28 cellular contexts compared by ENCODE assay signal in genomic region chr2:231204146-231204545, GRCh38.
"Had no signal": no experiment of that assay in that cellular context is flagged by ENCODE, and none has a peak within 500 bp of the region (broad histone marks: within the 10 kb centered on the region; RNA-seq: fewer than 3 reads in every experiment).

No MANE protein-coding gene starts in this region.

- H3K9me3 ChIP-seq: ascending aorta, SJSA1, SK-N-SH had no signal

- H3K27ac Mint-ChIP-seq: activated CD4-positive, alpha-beta memory T cell treated with anti-CD3 and anti-CD28 coated beads for 36 hours; activated CD4-positive, alpha-beta T cell treated with anti-CD3 and anti-CD28 coated beads for 36 hours; activated CD4-positive, alpha-beta T cell treated with anti-CD3 and anti-CD28 coated beads, Interleukin-2, amount 10 ng/mL, durations not matched to agents 7 days and 5 days; activated naive CD4-positive, alpha-beta T cell treated with anti-CD3 and anti-CD28 coated beads, Interleukin-2, amount 50 U/mL, for 24 hours; activated naive CD8-positive, alpha-beta T cell treated with anti-CD3 and anti-CD28 coated beads, Interleukin-2, amount 10 ng/mL, durations not matched to agents 7 days and 5 days; activated T-cell treated with anti-CD3 and anti-CD28 coated beads, Interleukin-2, amount 50 U/mL, for 24 hours; activated T-helper 2 cell treated with anti-CD3 and anti-CD28 coated beads, Interferon-gamma antibody, Interleukin-2, Interleukin-4, amounts not matched to agents 10 μg/mL and 5 μg/mL and 100 μg/mL, durations not matched to agents 14 hours and 24 hours and 36 hours; T-helper 1 cell treated with Interleukin-12 subunit alpha and Interleukin-12 subunit beta and Interleukin-4 antibody, amounts not matched to agents 30 μg/mL and 1 μg/mL, for 36 hours; T-helper 2 cell treated with Interferon-gamma antibody and Interleukin-4, amounts not matched to agents 5 μg/mL and 100 μg/mL, for 36 hours had no signal

- H3K27me3 ChIP-seq: ascending aorta, cardiac muscle cell, SJSA1 had no signal

- H3K36me3 ChIP-seq: cardiac muscle cell had no signal

- H3K27ac ChIP-seq: cardiac muscle cell, KMS-11, SJSA1 had no signal

- DNase-seq: activated CD4-positive, alpha-beta memory T cell treated with anti-CD3 and anti-CD28 coated beads for 36 hours; activated CD4-positive, alpha-beta T cell treated with anti-CD3 and anti-CD28 coated beads for 36 hours; activated CD4-positive, alpha-beta T cell treated with anti-CD3 and anti-CD28 coated beads, Interleukin-2, amount 10 ng/mL, durations not matched to agents 7 days and 5 days; activated gamma-delta T cell; activated naive CD4-positive, alpha-beta T cell treated with Interleukin-2 at 50 U/mL for 16 hours; activated naive CD8-positive, alpha-beta T cell treated with anti-CD3 and anti-CD28 coated beads, Interleukin-2, amount 10 ng/mL, durations not matched to agents 7 days and 5 days; activated T-cell treated with anti-CD3 and anti-CD28 coated beads, Interleukin-2, amount 50 U/mL, for 24 hours; amygdala; NCI-H1092 treated with DMSO at 0.1 percent for 48 hours; NCI-H1417; NCI-H146; NCI-H187; NCI-H2081; NCI-H226; NCI-H446 treated with DMSO at 0.1 percent for 48 hours; NCI-H524; SHP77 treated with DMSO at 0.1 percent for 48 hours; SK-N-SH had no signal

- H3K9me3 Mint-ChIP-seq: activated CD4-positive, alpha-beta memory T cell treated with anti-CD3 and anti-CD28 coated beads for 36 hours; activated CD4-positive, alpha-beta T cell treated with anti-CD3 and anti-CD28 coated beads, Interleukin-2, amount 10 ng/mL, durations not matched to agents 7 days and 5 days; activated naive CD4-positive, alpha-beta T cell treated with anti-CD3 and anti-CD28 coated beads, Interleukin-2, amount 50 U/mL, for 24 hours; activated naive CD8-positive, alpha-beta T cell treated with anti-CD3 and anti-CD28 coated beads, Interleukin-2, amount 10 ng/mL, durations not matched to agents 7 days and 5 days; activated T-cell treated with anti-CD3 and anti-CD28 coated beads, Interleukin-2, amount 50 U/mL, for 24 hours; activated T-helper 2 cell treated with anti-CD3 and anti-CD28 coated beads, Interferon-gamma antibody, Interleukin-2, Interleukin-4, amounts not matched to agents 10 μg/mL and 5 μg/mL and 100 μg/mL, durations not matched to agents 14 hours and 24 hours and 36 hours; T-helper 1 cell treated with Interleukin-12 subunit alpha and Interleukin-12 subunit beta and Interleukin-4 antibody, amounts not matched to agents 30 μg/mL and 1 μg/mL, for 36 hours; T-helper 2 cell treated with Interferon-gamma antibody and Interleukin-4, amounts not matched to agents 5 μg/mL and 100 μg/mL, for 36 hours had no signal

- H3K27me3 Mint-ChIP-seq: activated naive CD4-positive, alpha-beta T cell treated with anti-CD3 and anti-CD28 coated beads, Interleukin-2, amount 50 U/mL, for 24 hours; activated T-cell treated with anti-CD3 and anti-CD28 coated beads, Interleukin-2, amount 50 U/mL, for 24 hours had no signal

- H3K36me3 Mint-ChIP-seq: activated CD4-positive, alpha-beta memory T cell treated with anti-CD3 and anti-CD28 coated beads for 36 hours; activated naive CD4-positive, alpha-beta T cell treated with anti-CD3 and anti-CD28 coated beads, Interleukin-2, amount 50 U/mL, for 24 hours; activated naive CD8-positive, alpha-beta T cell treated with anti-CD3 and anti-CD28 coated beads, Interleukin-2, amount 10 ng/mL, durations not matched to agents 7 days and 5 days had no signal

- H3K4me3 ChIP-seq: ascending aorta, cardiac muscle cell, SJSA1 had no signal

- H3K4me3 Mint-ChIP-seq: activated CD4-positive, alpha-beta memory T cell treated with anti-CD3 and anti-CD28 coated beads for 36 hours; activated CD4-positive, alpha-beta T cell treated with anti-CD3 and anti-CD28 coated beads for 36 hours; activated CD4-positive, alpha-beta T cell treated with anti-CD3 and anti-CD28 coated beads, Interleukin-2, amount 10 ng/mL, durations not matched to agents 7 days and 5 days; activated naive CD4-positive, alpha-beta T cell treated with anti-CD3 and anti-CD28 coated beads, Interleukin-2, amount 50 U/mL, for 24 hours; activated naive CD8-positive, alpha-beta T cell treated with anti-CD3 and anti-CD28 coated beads, Interleukin-2, amount 10 ng/mL, durations not matched to agents 7 days and 5 days; activated T-cell treated with anti-CD3 and anti-CD28 coated beads, Interleukin-2, amount 50 U/mL, for 24 hours; T-helper 1 cell treated with Interleukin-12 subunit alpha and Interleukin-12 subunit beta and Interleukin-4 antibody, amounts not matched to agents 30 μg/mL and 1 μg/mL, for 36 hours; T-helper 2 cell treated with Interferon-gamma antibody and Interleukin-4, amounts not matched to agents 5 μg/mL and 100 μg/mL, for 36 hours had no signal

- ATAC-seq: activated CD4-positive, alpha-beta T cell treated with anti-CD3 and anti-CD28 coated beads for 36 hours; activated CD4-positive, CD25-positive, alpha-beta regulatory T cell treated with anti-CD3 and anti-CD28 coated beads, Interleukin-2, amount 50 U/mL, for 24 hours; Panc1 had no signal
